In genomic region chr10:118311505-118311904, GRCh38 we compare ENCODE assay signal across 23 cellular contexts. TPM values are rescaled to one million over a fixed set of nuclear protein-coding genes. Genes with fewer than 3 reads are reported as not detected.
DNase-seq lines count a peak whose midpoint lies in the region; ATAC-seq and TF ChIP-seq lines count a peak whose summit lies in the region.
"Had no signal": no experiment of that assay in that cellular context is flagged by ENCODE, and none has a peak within 500 bp of the region (broad histone marks: within the 10 kb centered on the region; RNA-seq: fewer than 3 reads in every experiment).

No MANE protein-coding gene starts in this region.

- no peak for TF ChIP-seq CTCF in GM20000 (IDR thresholded peaks at IDR 0.05; ENCODE audit: extremely low read depth, missing control alignments)

- no peak overlapping the region for H3K4me3 Mint-ChIP-seq in CD4-positive, CD25-positive, alpha-beta regulatory T cell
- H3K4me3 Mint-ChIP-seq: activated naive CD4-positive, alpha-beta T cell treated with anti-CD3 and anti-CD28 coated beads, Interleukin-2, amount 50 U/mL, for 24 hours; T-cell had no signal

- peaks cover 0 to 6% (median 4%) of the 10 kb centered on the region in 4 donors for H3K4me1 Mint-ChIP-seq in CD4-positive, CD25-positive, alpha-beta regulatory T cell
- H3K4me1 Mint-ChIP-seq: activated naive CD4-positive, alpha-beta T cell treated with anti-CD3 and anti-CD28 coated beads, Interleukin-2, amount 50 U/mL, for 24 hours; T-cell had no signal

- H3K9me3 ChIP-seq in CD4-positive, CD25-positive, alpha-beta regulatory T cell (ENCODE audit: control insufficient read depth in 2 of 2, low read length in 2 of 2), result no peaks in the 10 kb centered on the region
- H3K9me3 ChIP-seq in SJSA1 (replicated peaks) (no peaks in the 10 kb centered on the region), subcutaneous abdominal adipose tissue (ENCODE audit: control insufficient read depth in 5 of 5, low read length in 5 of 5) (no peaks in the 10 kb centered on the region)
- H3K9me3 ChIP-seq: colonic mucosa, neutrophil, right lobe of liver, upper lobe of left lung had no signal

- H3K27me3 ChIP-seq in CD4-positive, CD25-positive, alpha-beta regulatory T cell (ENCODE audit: control insufficient read depth, insufficient read depth, low read length), result no peaks in the 10 kb centered on the region
- H3K27me3 ChIP-seq in SJSA1 (replicated peaks) (no peaks in the 10 kb centered on the region), subcutaneous abdominal adipose tissue (ENCODE audit: control insufficient read depth in 5 of 5, insufficient read depth in 4 of 5, low read length in 5 of 5) (no peaks in the 10 kb centered on the region)
- H3K27me3 ChIP-seq: colonic mucosa, neutrophil, right lobe of liver, upper lobe of left lung had no signal

- H3K4me1 ChIP-seq in CD4-positive, CD25-positive, alpha-beta regulatory T cell (ENCODE audit: control insufficient read depth, insufficient read depth, low read length, poor library complexity, severe bottlenecking), result no peaks in the 10 kb centered on the region
- H3K4me1 ChIP-seq in SJSA1 (replicated peaks), result peaks cover 14% of the 10 kb centered on the region
- H3K4me1 ChIP-seq in subcutaneous abdominal adipose tissue (ENCODE audit: control insufficient read depth in 5 of 5, insufficient read depth in 5 of 5, low read length in 5 of 5), result peaks cover 0 to 28% (median 0%) of the 10 kb centered on the region in 5 donors
- H3K4me1 ChIP-seq: colonic mucosa had no signal

- no peak overlapping the region for H3K4me3 ChIP-seq in CD4-positive, CD25-positive, alpha-beta regulatory T cell (ENCODE audit: low read depth, low read length)
- H3K4me3 ChIP-seq in SJSA1 (no peak overlapping the region), subcutaneous abdominal adipose tissue (ENCODE audit: low read depth in 1 of 5, low read length in 5 of 5) (no peak overlapping the region)
- H3K4me3 ChIP-seq: colonic mucosa, right lobe of liver, upper lobe of left lung had no signal

- H3K36me3 ChIP-seq in CD4-positive, CD25-positive, alpha-beta regulatory T cell (ENCODE audit: control insufficient read depth, insufficient read depth, low read length), result peaks cover 42% of the 10 kb centered on the region
- peaks cover 38% of the 10 kb centered on the region for H3K36me3 ChIP-seq in SJSA1
- H3K36me3 ChIP-seq in subcutaneous abdominal adipose tissue (ENCODE audit: control insufficient read depth in 5 of 5, insufficient read depth in 5 of 5, low read length in 5 of 5), result peaks cover 19 to 44% (median 31%) of the 10 kb centered on the region in 5 donors
- H3K36me3 ChIP-seq: colonic mucosa had no signal

- H3K9me3 Mint-ChIP-seq in CD4-positive, CD25-positive, alpha-beta regulatory T cell, result no peaks in the 10 kb centered on the region
- H3K9me3 Mint-ChIP-seq: activated naive CD4-positive, alpha-beta T cell treated with anti-CD3 and anti-CD28 coated beads, Interleukin-2, amount 50 U/mL, for 24 hours; T-cell had no signal

- H3K27ac Mint-ChIP-seq in CD4-positive, CD25-positive, alpha-beta regulatory T cell, result peak overlapping the region in 2 of 3 donors; percentile 42 to 57
- H3K27ac Mint-ChIP-seq: activated naive CD4-positive, alpha-beta T cell treated with anti-CD3 and anti-CD28 coated beads, Interleukin-2, amount 50 U/mL, for 24 hours; progenitor cell of endocrine pancreas; T-cell had no signal

- no peak for DNase-seq in CD4-positive, CD25-positive, alpha-beta regulatory T cell
- no peak for DNase-seq in SJSA1 (ENCODE audit: low read depth in 1 of 2, low spot score in 2 of 2)
- peak; percentile 38 for DNase-seq in iris pigment epithelial cell (ENCODE audit: low read depth)
- no peak for DNase-seq in GM20000 (ENCODE audit: low spot score)
- no peak for DNase-seq in activated CD8-positive, alpha-beta memory T cell treated with anti-CD3 and anti-CD28 coated beads for 24 hours
- no peak for DNase-seq in Ammon's horn (ENCODE audit: low spot score)
- DNase-seq: ACHN; activated CD4-positive, alpha-beta T cell treated with anti-CD3 and anti-CD28 coated beads for 48 hours; colonic mucosa; DMS153; effector CD4-positive, alpha-beta T cell; NCI-H1048; right lobe of liver; stimulated activated CD4-positive, alpha-beta T cell treated with anti-CD3 and anti-CD28 coated beads, Interleukin-12 subunit alpha, Interleukin-12 subunit beta, amount 100 ng/mL, for 4 hours; stimulated activated CD4-positive, alpha-beta T cell treated with anti-CD3 and anti-CD28 coated beads, Interleukin-4, amount 100 ng/mL, for 1 hour; T-cell; upper lobe of left lung had no signal

- H3K27ac ChIP-seq in CD4-positive, CD25-positive, alpha-beta regulatory T cell (ENCODE audit: insufficient read depth, low read length, poor library complexity, severe bottlenecking), result no peak overlapping the region
- H3K27ac ChIP-seq in SJSA1, result peak overlapping the region; percentile 40; the same call in 1 of the 2 replicates
- H3K27ac ChIP-seq in subcutaneous abdominal adipose tissue (ENCODE audit: low read depth, low read length), result peak overlapping the region; percentile 40
- H3K27ac ChIP-seq: colonic mucosa, neutrophil, right lobe of liver had no signal

- no peak overlapping the region for H3K9ac ChIP-seq in subcutaneous abdominal adipose tissue (ENCODE audit: low read length in 5 of 5)

- H3K27me3 Mint-ChIP-seq in CD4-positive, CD25-positive, alpha-beta regulatory T cell, result no peaks in the 10 kb centered on the region
- H3K27me3 Mint-ChIP-seq: activated naive CD4-positive, alpha-beta T cell treated with anti-CD3 and anti-CD28 coated beads, Interleukin-2, amount 50 U/mL, for 24 hours; progenitor cell of endocrine pancreas; T-cell had no signal

- H3K36me3 Mint-ChIP-seq in CD4-positive, CD25-positive, alpha-beta regulatory T cell, result peaks cover 31% of the 10 kb centered on the region

- ATAC-seq in CD4-positive, CD25-positive, alpha-beta regulatory T cell (ENCODE audit: low read depth in 2 of 2), result no peak
- no peak for ATAC-seq in GM21367 (IDR thresholded peaks at IDR 0.05; ENCODE audit: unreplicated experiment)
- ATAC-seq: left lobe of liver, T-cell had no signal

RNA-seq across cellular contexts. Expression of gene FAM204A, which starts 30.6 kb away (rescaled TPM):
- total RNA-seq in CD4-positive, CD25-positive, alpha-beta regulatory T cell, result 62.0 TPM
- polyA plus RNA-seq in CD4-positive, CD25-positive, alpha-beta regulatory T cell, result 100 to 1,000 TPM; 100 to 141 (median 125) TPM
- total RNA-seq in SJSA1 (2014; rRNA removed; shearing (Covaris generic)), result 117 and 122 TPM in 2 replicates
